21 cellular contexts compared by ENCODE assay signal in the genomic region with DNA sequence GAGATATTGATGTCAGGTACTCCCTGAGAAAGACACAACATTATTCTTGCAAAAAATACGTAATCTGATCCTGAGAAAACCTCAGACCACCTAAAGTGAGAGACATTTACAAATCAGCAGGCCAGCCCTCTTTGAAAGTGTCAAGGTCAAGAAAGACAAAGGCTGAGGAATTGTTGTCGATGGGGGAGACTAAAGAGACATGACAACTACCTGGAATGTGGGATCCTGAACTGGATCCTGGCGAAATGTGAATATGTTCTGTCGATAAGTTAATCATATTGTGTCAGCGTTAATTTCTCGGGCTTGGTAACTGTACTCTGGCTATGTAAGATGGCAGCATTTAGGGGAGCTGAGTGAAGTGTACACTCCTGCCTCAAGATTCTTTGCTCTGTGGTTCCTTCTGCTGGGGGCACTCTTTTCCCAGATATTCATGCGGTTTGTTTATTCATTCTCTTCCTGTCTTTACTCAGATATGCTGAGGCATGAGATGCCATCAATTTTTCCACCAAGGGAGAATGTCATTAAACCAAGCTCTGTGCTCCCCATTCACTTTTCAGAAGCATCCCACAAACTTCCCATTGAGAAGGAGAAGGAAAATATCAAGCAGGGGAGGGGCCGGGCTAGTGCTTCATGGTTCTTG.
DNase-seq lines count a peak whose midpoint lies in the region; ATAC-seq, FAIRE-seq and TF ChIP-seq lines count a peak whose summit lies in the region.
"Had no signal": no experiment of that assay in that cellular context is flagged by ENCODE, and none has a peak within 500 bp of the region (broad histone marks: within the 10 kb centered on the region; RNA-seq: fewer than 3 reads in every experiment).

No MANE protein-coding gene starts in this region.

- H3K27me3 ChIP-seq in H9 (ENCODE audit: insufficient read depth, low read length) = no peaks in the 10 kb centered on the region; the same call in 1 of the 2 replicates
- H3K27me3 ChIP-seq in astrocyte (ENCODE audit: insufficient read depth, low read length) = no peaks in the 10 kb centered on the region
- H3K27me3 ChIP-seq in iPS DF 6.9 (ENCODE audit: control insufficient read depth, insufficient read depth, low read length) = no peaks in the 10 kb centered on the region
- H3K27me3 ChIP-seq: BLaER1 had no signal

- no peak for TF ChIP-seq CTCF in H9 (conservative IDR thresholded peaks at IDR 0.05)
- TF ChIP-seq CTCF in astrocyte (IDR thresholded peaks at IDR 0.05; ENCODE audit: insufficient read depth, low read depth, low read length) = no peak
- no peak for TF ChIP-seq CTCF in nephron progenitor cell (IDR thresholded peaks at IDR 0.05)

- H3K14ac ChIP-seq in H9 (ENCODE audit: insufficient read depth, low read length) = no peak overlapping the region

- H3K79me2 ChIP-seq in H9 (ENCODE audit: insufficient read depth, low read length) = no peaks in the 10 kb centered on the region
- H3K79me2 ChIP-seq in astrocyte (ENCODE audit: insufficient read depth, low read length) = no peaks in the 10 kb centered on the region

- H2BK15ac ChIP-seq in H9 (ENCODE audit: low read depth, low read length) = no peak overlapping the region

- no peak overlapping the region for H2BK5ac ChIP-seq in H9 (ENCODE audit: insufficient read length, low read length)

- no peak overlapping the region for H3K23ac ChIP-seq in H9 (ENCODE audit: insufficient read length, low read depth, low read length)

- no peak for FAIRE-seq in astrocyte (lab: Jason Lieb, UNC)
- FAIRE-seq: A549, GM12878, GM19239, HepG2 had no signal

- no peak overlapping the region for H3T11ph ChIP-seq in H9 (ENCODE audit: low read length)

- no peaks in the 10 kb centered on the region for H3K36me3 ChIP-seq in astrocyte (ENCODE audit: insufficient read depth, low read length)
- H3K36me3 ChIP-seq in iPS DF 6.9 (ENCODE audit: control insufficient read depth, insufficient read depth, low read length) = no peaks in the 10 kb centered on the region
- H3K36me3 ChIP-seq: BLaER1 had no signal

- H2BK20ac ChIP-seq in H9 (ENCODE audit: low read depth, low read length, poor library complexity, severe bottlenecking) = peak overlapping the region; percentile 90

- no peak overlapping the region for H3K4ac ChIP-seq in H9 (ENCODE audit: low read depth, low read length)

- H3K79me1 ChIP-seq in H9 (ENCODE audit: insufficient read depth, low read depth, low read length, poor library complexity, severe bottlenecking) = no peaks in the 10 kb centered on the region

- no CpG with 5 or more reads among the region's 8 CpGs for WGBS in H9 (ENCODE audit: extremely low coverage, insufficient read length, low lambda C conversion rate)
- no CpG with 5 or more reads among the region's 8 CpGs for WGBS in iPS DF 6.9 (ENCODE audit: insufficient coverage, insufficient read length)

- H3K27ac Mint-ChIP-seq in H9 (peak overlapping the region in 1 of 3 experiments; percentile 75; a peak in 3 of 7 replicates), astrocyte (ENCODE audit: unreplicated experiment) (no peak overlapping the region), nephron progenitor cell (peak overlapping the region; percentile 38)
- H3K27ac Mint-ChIP-seq: CD4-positive, alpha-beta memory T cell had no signal

- H3K4me1 ChIP-seq in H9 (ENCODE audit: insufficient read depth, low read length) = peaks cover 9% of the 10 kb centered on the region; the same call in 1 of the 2 replicates
- peaks cover 21% of the 10 kb centered on the region for H3K4me1 ChIP-seq in astrocyte (ENCODE audit: insufficient read depth, low read length)
- H3K4me1 ChIP-seq in iPS DF 6.9 (ENCODE audit: control insufficient read depth, insufficient read depth, low read length) = peaks cover 6% of the 10 kb centered on the region; the same call in 1 of the 2 replicates
- H3K4me1 ChIP-seq: A549, BLaER1 had no signal

- no peak overlapping the region for H3K18ac ChIP-seq in H9 (ENCODE audit: insufficient read length, low read depth, low read length)

- H3K27ac ChIP-seq in H9 (ENCODE audit: insufficient read length, low read depth, low read length) (no peak overlapping the region), astrocyte (ENCODE audit: low read depth, low read length) (no peak overlapping the region), iPS DF 6.9 (ENCODE audit: low read length) (no peak overlapping the region)
- H3K27ac ChIP-seq: A549, BLaER1, GM23248 had no signal

- H2BK12ac ChIP-seq in H9 (ENCODE audit: insufficient read length, low read depth, low read length) = no peak overlapping the region

- H3K4me1 Mint-ChIP-seq in H9 (peaks cover 20 to 40% of the 10 kb centered on the region in 2 experiments), astrocyte (ENCODE audit: low read depth, unreplicated experiment) (peaks cover 22% of the 10 kb centered on the region), nephron progenitor cell (peaks cover 15% of the 10 kb centered on the region)
- H3K4me1 Mint-ChIP-seq: CD4-positive, alpha-beta memory T cell had no signal

- H3K23me2 ChIP-seq in H9 (ENCODE audit: insufficient read length, low read depth, low read length, poor library complexity, severe bottlenecking) = no peaks in the 10 kb centered on the region

- no peak overlapping the region for H3K56ac ChIP-seq in H9 (ENCODE audit: insufficient read length, low read depth, low read length)

- no peak for ATAC-seq in HG03196 (IDR thresholded peaks at IDR 0.05; ENCODE audit: unreplicated experiment)
- ATAC-seq: A549, GM12878, HepG2 had no signal

- DNase-seq in H9 (peak; percentile 51), astrocyte (ENCODE audit: low read depth) (peak; percentile 37), iPS DF 6.9 (ENCODE audit: low read depth, low spot score) (peak; percentile 54), nephron progenitor cell (no peak), activated gamma-delta T cell treated with Interleukin-2 at 50 U/mL for 16 hours (no peak), SKM-1 treated with dmso at 0.1 percent for 144 hours (lab: John Stamatoyannopoulos, UW; ENCODE audit: unreplicated experiment) (no peak)
- DNase-seq: CD4-positive, alpha-beta memory T cell; DMS153; EL; GM23248; KG1; NCI-H1417 treated with DMSO at 0.1 percent for 48 hours; NCI-H2029; NCI-H345; NCI-H524 treated with DMSO at 0.1 percent for 48 hours had no signal

- H2AFZ ChIP-seq in H9 (ENCODE audit: low read length) (no peak overlapping the region), astrocyte (ENCODE audit: low read depth, low read length) (no peak overlapping the region)
- H2AFZ ChIP-seq: GM23248 had no signal

- peaks cover 55% of the 10 kb centered on the region for H3K27me3 Mint-ChIP-seq in H9 (ENCODE audit: low read depth)
- H3K27me3 Mint-ChIP-seq in astrocyte (ENCODE audit: low read depth, unreplicated experiment) = no peaks in the 10 kb centered on the region
- H3K27me3 Mint-ChIP-seq in nephron progenitor cell (ENCODE audit: low read depth, poor library complexity) = peaks cover 4% of the 10 kb centered on the region
- H3K27me3 Mint-ChIP-seq: CD4-positive, alpha-beta memory T cell had no signal

- no peak overlapping the region for H2BK120ac ChIP-seq in H9 (ENCODE audit: low read depth, low read length, poor library complexity, severe bottlenecking)

- H3K4me3 ChIP-seq in astrocyte (ENCODE audit: insufficient read depth, low read depth, low read length) (no peak overlapping the region), iPS DF 6.9 (ENCODE audit: low read length) (no peak overlapping the region)
- H3K4me3 ChIP-seq: A549, BLaER1, GM12878, GM23248 had no signal

- H4K20me1 ChIP-seq in H9 (ENCODE audit: control insufficient read depth, insufficient read depth, insufficient read length) (no peaks in the 10 kb centered on the region), astrocyte (ENCODE audit: insufficient read depth, low read length) (no peaks in the 10 kb centered on the region)
- H4K20me1 ChIP-seq: BLaER1 had no signal

- H2AK5ac ChIP-seq in H9 (ENCODE audit: insufficient read length, low read length) = no peak overlapping the region

- H3K9me3 ChIP-seq in H9 (ENCODE audit: control insufficient read depth, low read depth, low read length) (no peaks in the 10 kb centered on the region), astrocyte (ENCODE audit: insufficient read depth, low read depth, low read length) (no peaks in the 10 kb centered on the region), iPS DF 6.9 (ENCODE audit: control insufficient read depth, insufficient read depth, low read length) (no peaks in the 10 kb centered on the region)
- H3K9me3 ChIP-seq: A549, BLaER1 had no signal

- H4K5ac ChIP-seq in H9 (ENCODE audit: insufficient read length, low read depth, low read length) = no peak overlapping the region

- H4K8ac ChIP-seq in H9 (replicated peaks; ENCODE audit: insufficient read length, low read depth, low read length) = no peak overlapping the region

- H3K36me3 Mint-ChIP-seq in H9 (ENCODE audit: insufficient read depth in 1 of 3, low read depth in 3 of 3) (no peaks in the 10 kb centered on the region), astrocyte (ENCODE audit: low read depth, unreplicated experiment) (no peaks in the 10 kb centered on the region), nephron progenitor cell (ENCODE audit: low read depth) (no peaks in the 10 kb centered on the region)
- H3K36me3 Mint-ChIP-seq: CD4-positive, alpha-beta memory T cell had no signal

- no peak overlapping the region for H4K91ac ChIP-seq in H9 (ENCODE audit: insufficient read length, low read depth, low read length)

- peak overlapping the region; percentile 59 for H3K4me2 ChIP-seq in H9 (ENCODE audit: insufficient read depth, insufficient read length, low read length)
- H3K4me2 ChIP-seq in astrocyte (ENCODE audit: low read length) = no peak overlapping the region
- H3K4me2 ChIP-seq: A549, BLaER1 had no signal

- H3K4me3 Mint-ChIP-seq in H9 (peak overlapping the region in 1 of 2 experiments; percentile 1; a peak in 1 of 5 replicates), astrocyte (ENCODE audit: unreplicated experiment) (no peak overlapping the region), nephron progenitor cell (no peak overlapping the region)
- H3K4me3 Mint-ChIP-seq: CD4-positive, alpha-beta memory T cell had no signal

- H3K9ac ChIP-seq in H9 (ENCODE audit: extremely low read depth, insufficient read length, low read length) (no peak overlapping the region), astrocyte (ENCODE audit: low read length) (no peak overlapping the region)
- H3K9ac ChIP-seq: BLaER1, GM23248 had no signal

- no peaks in the 10 kb centered on the region for H3K9me3 Mint-ChIP-seq in H9
- H3K9me3 Mint-ChIP-seq in astrocyte (ENCODE audit: unreplicated experiment) = no peaks in the 10 kb centered on the region
- H3K9me3 Mint-ChIP-seq in nephron progenitor cell = no peaks in the 10 kb centered on the region
- H3K9me3 Mint-ChIP-seq: CD4-positive, alpha-beta memory T cell had no signal

Comparison
In these comparisons a context has a peak if more than half of its experiments do, and no peak if none do; other contexts are left out.
1. DNase-seq: peak in H9 (single experiment), astrocyte (single experiment) and iPS DF 6.9 (single experiment); none in nephron progenitor cell (single experiment), activated gamma-delta T cell treated with Interleukin-2 at 50 U/mL for 16 hours (single experiment) and SKM-1 treated with dmso at 0.1 percent for 144 hours (single experiment).